ENCODE assay signal across 15 cellular contexts in the genomic region with DNA sequence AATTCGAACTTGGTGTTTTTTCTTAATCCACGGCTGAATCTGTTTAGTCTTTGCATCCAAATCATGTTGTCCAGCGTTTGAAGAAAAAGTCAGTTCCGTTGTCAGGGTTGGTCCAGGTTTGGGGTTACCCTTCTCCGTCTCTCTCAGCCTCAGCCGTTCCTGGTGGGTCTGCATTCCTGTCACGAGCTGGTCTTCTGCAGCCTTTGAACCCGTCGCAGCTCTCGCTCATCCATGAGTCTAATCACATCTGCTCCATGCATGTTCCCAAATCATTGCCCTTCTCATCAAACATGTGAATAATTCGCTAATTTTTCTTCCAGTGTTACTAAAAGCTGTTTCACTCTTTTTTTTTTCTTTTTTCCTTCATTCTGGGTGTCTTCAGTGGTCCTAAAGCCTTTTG.
"Had no signal": no experiment of that assay in that cellular context is flagged by ENCODE, and none has a peak within 500 bp of the region (broad histone marks: within the 10 kb centered on the region; RNA-seq: fewer than 3 reads in every experiment).

No MANE protein-coding gene starts in this region.

- H3K4me3 Mint-ChIP-seq: nephron had no signal

- H3K9me3 Mint-ChIP-seq: nephron had no signal

- H3K4me3 ChIP-seq: colonic mucosa, gastrocnemius medialis, heart right ventricle, left lung, thyroid gland had no signal

- H3K27ac Mint-ChIP-seq: nephron had no signal

- H3K27ac ChIP-seq: colonic mucosa, gastrocnemius medialis, heart right ventricle, left lung, thyroid gland had no signal

- H3K27me3 ChIP-seq: thyroid gland had no signal

- H3K4me1 ChIP-seq: colonic mucosa had no signal

- H3K36me3 ChIP-seq: colonic mucosa, gastrocnemius medialis, heart right ventricle, left lung, thyroid gland had no signal

- H3K9me3 ChIP-seq: colonic mucosa, gastrocnemius medialis, heart right ventricle, left lung, thyroid gland had no signal

- DNase-seq: activated CD4-positive, alpha-beta T cell treated with anti-CD3 and anti-CD28 coated beads, Interleukin-2, amount 50 U/mL, for 4 hours; activated naive CD4-positive, alpha-beta T cell treated with Interleukin-2 at 50 U/mL for 16 hours; colonic mucosa; effector CD4-positive, alpha-beta T cell; gastrocnemius medialis; heart right ventricle; islet precursor cell; left lung; mesenchymal stem cell; occipital lobe; stimulated activated CD4-positive, alpha-beta T cell treated with anti-CD3 and anti-CD28 coated beads, Interleukin-15, amount 100 ng/mL, for 24 hours; stimulated activated CD4-positive, alpha-beta T cell treated with anti-CD3 and anti-CD28 coated beads, Interleukin-4, amount 100 ng/mL, for 4 hours; T-helper 1 cell; thyroid gland had no signal
